9 cellular contexts compared by ENCODE assay signal in the genomic region with DNA sequence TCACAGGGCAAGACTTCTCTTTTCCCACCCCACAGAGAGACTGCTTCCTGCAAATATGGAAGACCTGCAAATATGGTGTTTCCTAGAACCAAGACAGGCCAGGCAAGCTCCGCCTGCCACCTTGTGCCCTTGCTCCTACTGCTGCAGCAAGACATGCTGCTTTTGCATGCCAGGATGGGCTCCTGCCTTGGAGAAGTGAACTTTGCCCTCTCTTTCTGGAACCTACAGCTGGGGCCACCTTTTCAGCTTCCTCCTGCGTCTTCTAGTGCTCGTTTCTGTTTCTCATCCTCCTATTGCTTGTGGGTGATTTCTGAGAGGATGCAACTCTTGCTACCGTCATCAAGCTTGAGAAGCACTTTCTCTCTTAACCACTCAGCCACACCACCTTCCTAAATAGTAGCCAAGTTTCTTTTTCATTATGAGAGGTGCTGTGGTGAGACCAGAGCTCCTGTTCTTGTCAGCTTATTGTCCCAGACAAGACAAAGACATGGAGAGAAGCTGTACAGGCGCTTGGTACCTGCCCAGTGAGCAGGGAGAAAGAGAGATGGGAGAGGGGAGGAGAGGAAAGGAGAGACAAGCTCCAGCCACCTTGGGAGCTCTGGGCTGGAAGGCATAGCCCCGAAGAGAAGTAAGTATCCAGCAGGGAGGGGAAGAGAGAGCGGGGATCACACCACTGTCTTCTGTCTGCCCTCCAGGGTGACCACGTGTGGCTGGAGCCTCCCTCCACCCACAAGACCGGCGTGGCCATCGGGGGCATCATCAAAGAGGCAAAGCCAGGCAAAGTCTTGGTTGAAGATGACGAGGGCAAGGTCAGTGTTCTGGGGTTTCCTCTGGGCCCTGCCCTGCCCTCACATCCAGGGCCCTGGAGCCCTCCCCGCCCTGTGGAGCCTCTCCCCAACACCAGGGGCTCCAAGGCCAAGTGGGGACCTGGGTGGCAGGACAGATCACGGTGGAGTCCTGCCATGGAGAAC. TPM values are rescaled to one million over a fixed set of nuclear protein-coding genes. Genes with fewer than 3 reads are reported as not detected.
A peak's percentile ranks its signal among the peaks of the same experiment; 100 is the strongest.
DNase-seq lines count a peak whose midpoint lies in the region; ATAC-seq, FAIRE-seq and TF ChIP-seq lines count a peak whose summit lies in the region.
"Had no signal": no experiment of that assay in that cellular context is flagged by ENCODE, and none has a peak within 500 bp of the region (broad histone marks: within the 10 kb centered on the region; RNA-seq: fewer than 3 reads in every experiment).

No MANE protein-coding gene starts in this region.

- DNase-seq in adipocyte (ENCODE audit: low read depth) = no peak
- DNase-seq in G401 (ENCODE audit: low spot score) = no peak
- DNase-seq in HTR-8/SVneo (ENCODE audit: insufficient read length, low spot score) = no peak
- DNase-seq in NCI-H446 (lab: John Stamatoyannopoulos, UW) = no peak
- DNase-seq in NCI-H524 (lab: John Stamatoyannopoulos, UW) = no peak

- H3K4me1 ChIP-seq in adipocyte (ENCODE audit: control insufficient read depth, insufficient read depth, low read length) = peaks cover 48% of the 10 kb centered on the region

- H3K9ac ChIP-seq in adipocyte (ENCODE audit: low read length) = peak overlapping the region; percentile 70

- H3K27me3 ChIP-seq in adipocyte (replicated peaks; ENCODE audit: control insufficient read depth, insufficient read depth, low read length) = peaks cover 5% of the 10 kb centered on the region

- ATAC-seq in GM19372 (IDR thresholded peaks at IDR 0.05; ENCODE audit: low read depth, unreplicated experiment) (peak; percentile 92), HG03135 (IDR thresholded peaks at IDR 0.05; ENCODE audit: unreplicated experiment) (peak; percentile 98)

- in situ Hi-C loops in G401 (cut with HindIII; ENCODE audit: low sequenced_read_pairs) = no loop called here

- no peaks in the 10 kb centered on the region for H3K9me3 ChIP-seq in adipocyte (ENCODE audit: control insufficient read depth, low read length)

- H3K36me3 ChIP-seq in adipocyte (ENCODE audit: control insufficient read depth, insufficient read depth, low read length, severe bottlenecking) = no peaks in the 10 kb centered on the region

- TF ChIP-seq CTCF in GM12875 (IDR thresholded peaks at IDR 0.05; ENCODE audit: borderline replicate concordance, insufficient read depth, low read depth, low read length) = no peak

- H3K4me3 ChIP-seq in GM12875 (ENCODE audit: low read depth, low read length) (peak overlapping the region; percentile 43), adipocyte (ENCODE audit: low read length) (peak overlapping the region; percentile 62)

- FAIRE-seq in HTR-8/SVneo (lab: Jason Lieb, UNC) = no peak
- FAIRE-seq: endometrium had no signal

RNA-seq across cellular contexts. Expression of gene MYO7B, which starts 28.3 kb away (rescaled TPM):
- total RNA-seq in G401 (2014; rRNA removed; shearing (Covaris generic)) = 0.12 TPM in 1 of 2 replicates, not detected in the other

RNA-seq across cellular contexts. Expression of gene IWS1, which starts 37.5 kb away (rescaled TPM):
- total RNA-seq in G401 (2014; rRNA removed; shearing (Covaris generic)) = 51.9 and 59.2 TPM in 2 replicates
